Comparison of ENCODE assay signal across 7 cellular contexts in the genomic region with DNA sequence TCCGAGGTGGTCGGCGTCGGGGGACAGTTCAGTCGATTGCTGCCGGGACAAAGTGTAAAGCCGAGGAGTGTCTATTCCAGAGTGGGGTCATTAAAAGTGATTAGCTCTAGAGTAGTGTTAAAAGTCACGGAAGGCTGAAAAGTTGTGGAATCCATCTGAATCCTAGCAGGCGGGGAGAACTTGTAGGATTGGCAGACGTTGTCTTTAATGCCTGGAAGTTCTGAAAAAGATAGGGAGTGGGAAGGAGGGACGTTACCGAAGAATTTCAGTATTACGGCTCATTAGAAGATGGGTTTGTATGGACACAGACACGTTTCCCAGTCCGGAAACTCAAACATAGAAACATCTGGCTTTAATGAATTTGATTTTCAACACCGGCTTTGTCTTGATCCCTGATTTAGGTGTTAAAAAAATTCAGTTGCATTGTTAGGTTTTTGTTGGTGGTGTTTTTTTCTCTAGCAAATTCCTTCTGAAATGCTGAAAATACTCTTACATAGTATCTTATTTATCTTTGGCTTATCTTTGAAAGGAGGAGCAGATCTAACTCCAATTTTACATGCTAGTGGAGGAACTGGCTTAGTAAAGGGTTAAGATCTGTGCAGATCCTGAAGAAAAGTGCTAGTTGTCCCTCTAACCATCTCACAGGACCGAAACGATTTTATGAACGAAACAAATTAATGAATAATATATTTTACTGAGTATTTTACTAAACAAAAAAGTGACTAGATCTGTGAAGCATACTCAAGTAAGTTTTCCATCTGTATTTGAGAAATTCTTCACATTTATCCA. TPM values are rescaled to one million over a fixed set of nuclear protein-coding genes. Genes with fewer than 3 reads are reported as not detected.
A peak's percentile ranks its signal among the peaks of the same experiment; 100 is the strongest.
DNase-seq lines count a peak whose midpoint lies in the region; ATAC-seq and TF ChIP-seq lines count a peak whose summit lies in the region.

No MANE protein-coding gene starts in this region.

- DNase-seq in GM12864 (ENCODE audit: low read depth) (no peak), M059J (ENCODE audit: low read depth) (peak; percentile 46), breast epithelium (ENCODE audit: low spot score in 2 of 2) (no peak), substantia nigra (lab: John Stamatoyannopoulos, UW) (peak in 3 of 49 donors; percentile 23 to 75 (median 31))

- ATAC-seq in GM19324 (IDR thresholded peaks at IDR 0.05; ENCODE audit: low FRiP score, unreplicated experiment) (no peak), GM21737 (IDR thresholded peaks at IDR 0.05; ENCODE audit: unreplicated experiment) (no peak)

- no peak for TF ChIP-seq POLR2A in breast epithelium (IDR thresholded peaks at IDR 0.05)

- intact Hi-C loops in breast epithelium (cut with DNase I; ENCODE audit: low total_unique reads) = no loop called here

- peak overlapping the region; percentile 99 for H3K4me3 ChIP-seq in GM12864 (ENCODE audit: low read depth, low read length)
- H3K4me3 ChIP-seq in breast epithelium = peak overlapping the region; percentile 80 to 98 (median 94)

- no peaks in the 10 kb centered on the region for H3K9me3 ChIP-seq in breast epithelium

- H3K27me3 ChIP-seq in breast epithelium = no peaks in the 10 kb centered on the region
- no peaks in the 10 kb centered on the region for H3K27me3 ChIP-seq in layer of hippocampus (ENCODE audit: control insufficient read depth, insufficient read depth, low read length)

- H3K27ac ChIP-seq in breast epithelium (peak overlapping the region; percentile 98 to 99), layer of hippocampus (ENCODE audit: low read depth, low read length) (peak overlapping the region; percentile 97), substantia nigra (ENCODE audit: low read depth, low read length, poor library complexity, severe bottlenecking) (peak overlapping the region; percentile 98)

- H3K4me1 ChIP-seq in breast epithelium = peaks cover 0 to 5% of the 10 kb centered on the region in 2 donors

- TF ChIP-seq CTCF in GM12864 (IDR thresholded peaks at IDR 0.05; ENCODE audit: low read depth, low read length, missing control alignments) (no peak), breast epithelium (IDR thresholded peaks at IDR 0.05) (no peak)

- H3K36me3 ChIP-seq in breast epithelium = no peaks in the 10 kb centered on the region

RNA-seq across cellular contexts. Expression of a gene that starts 0.9 kb away (rescaled TPM):
- total RNA-seq in M059J (2014; rRNA removed; shearing (Covaris generic)) = 26.5 and 32.0 TPM in 2 replicates
- 100 to 1,000 TPM in 1 of 3 donors, 10 to 100 TPM in 2; 78.1 to 113 (median 80.3) TPM for total RNA-seq in breast epithelium
